13 cellular contexts compared by ENCODE assay signal in genomic region chr10:89478085-89478738, GRCh38. TPM values are rescaled to one million over a fixed set of nuclear protein-coding genes. Genes with fewer than 3 reads are reported as not detected.
DNase-seq lines count a peak whose midpoint lies in the region; ATAC-seq and TF ChIP-seq lines count a peak whose summit lies in the region.
"Had no signal": no experiment of that assay in that cellular context is flagged by ENCODE, and none has a peak within 500 bp of the region (broad histone marks: within the 10 kb centered on the region; RNA-seq: fewer than 3 reads in every experiment).

No MANE protein-coding gene starts in this region.

- no peak overlapping the region for H3K23ac ChIP-seq in neuronal stem cell (ENCODE audit: low read depth, low read length, poor library complexity)

- H3K4me1 ChIP-seq in neuronal stem cell (ENCODE audit: control insufficient read depth in 2 of 2, insufficient read depth in 1 of 2, low read depth in 1 of 2, low read length in 2 of 2) = peaks cover 0 to 3% of the 10 kb centered on the region in 2 donors

- H2AFZ ChIP-seq in neuronal stem cell (ENCODE audit: low read length) = no peak overlapping the region

- no peak overlapping the region for H3K27ac ChIP-seq in neuronal stem cell (replicated peaks; ENCODE audit: low read length)

- no peak overlapping the region for H4K91ac ChIP-seq in neuronal stem cell (ENCODE audit: low read depth, low read length, poor library complexity)

- H3K9ac ChIP-seq in neuronal stem cell (ENCODE audit: low read depth, low read length, poor library complexity) = no peak overlapping the region

- H2BK15ac ChIP-seq in neuronal stem cell (ENCODE audit: low read length) = no peak overlapping the region

- no peak overlapping the region for H3K27ac Mint-ChIP-seq in stimulated activated effector memory CD8-positive, alpha-beta T cell treated with anti-CD3 and anti-CD28 coated beads, Interleukin-12 subunit alpha, Interleukin-12 subunit beta, amount 100 ng/mL, for 72 hours
- H3K27ac Mint-ChIP-seq: T-helper 17 cell had no signal

- no peak for TF ChIP-seq CTCF in NB4 (IDR thresholded peaks at IDR 0.05; ENCODE audit: low read depth, low read length)
- peak; percentile 3 for TF ChIP-seq CTCF in fibroblast of the aortic adventitia (IDR thresholded peaks at IDR 0.05; ENCODE audit: insufficient read depth, low read length)

- H3K27me3 ChIP-seq in neuronal stem cell (ENCODE audit: control insufficient read depth in 3 of 3, insufficient read depth in 3 of 3, low read depth in 1 of 3, low read length in 3 of 3) = peaks cover 0 to 14% (median 0%) of the 10 kb centered on the region in 3 experiments

- no peak overlapping the region for H3K18ac ChIP-seq in neuronal stem cell (ENCODE audit: low read length)

- no peaks in the 10 kb centered on the region for H3K9me3 Mint-ChIP-seq in stimulated activated effector memory CD8-positive, alpha-beta T cell treated with anti-CD3 and anti-CD28 coated beads, Interleukin-12 subunit alpha, Interleukin-12 subunit beta, amount 100 ng/mL, for 72 hours
- H3K9me3 Mint-ChIP-seq: neural crest cell had no signal

- H3K36me3 Mint-ChIP-seq in stimulated activated effector memory CD8-positive, alpha-beta T cell treated with anti-CD3 and anti-CD28 coated beads, Interleukin-12 subunit alpha, Interleukin-12 subunit beta, amount 100 ng/mL, for 72 hours = no peaks in the 10 kb centered on the region

- WGBS in neuronal stem cell (ENCODE audit: extremely low coverage in 2 of 2, insufficient read length in 2 of 2, insufficient replicate concordance in 1 of 2), 2 donors = no CpG with 5 or more reads among the region's 4 CpGs

- H3K4me3 ChIP-seq in NB4 (ENCODE audit: low read depth, low read length) = no peak overlapping the region
- H3K4me3 ChIP-seq in fibroblast of the aortic adventitia (ENCODE audit: low read depth, low read length) = no peak overlapping the region
- no peak overlapping the region for H3K4me3 ChIP-seq in neuronal stem cell (ENCODE audit: low read length in 2 of 2)

- H3K4me2 ChIP-seq in neuronal stem cell (ENCODE audit: insufficient read depth, low read length, poor library complexity, severe bottlenecking) = no peak overlapping the region

- H3K36me3 ChIP-seq in neuronal stem cell (replicated peaks in 1 of 2; ENCODE audit: control insufficient read depth in 2 of 2, insufficient read depth in 2 of 2, low read length in 2 of 2) = no peaks in the 10 kb centered on the region

- no peak overlapping the region for H2BK12ac ChIP-seq in neuronal stem cell (ENCODE audit: low read length)

- H2BK120ac ChIP-seq in neuronal stem cell (ENCODE audit: low read depth, low read length) = no peak overlapping the region

- H4K8ac ChIP-seq in neuronal stem cell (ENCODE audit: low read depth, low read length) = no peak overlapping the region

- H3K14ac ChIP-seq in neuronal stem cell (ENCODE audit: low read length) = no peak overlapping the region

- no peak overlapping the region for H2AK5ac ChIP-seq in neuronal stem cell (ENCODE audit: low read depth, low read length)

- H2BK5ac ChIP-seq in neuronal stem cell (ENCODE audit: low read length) = no peak overlapping the region

- no peaks in the 10 kb centered on the region for H3K79me1 ChIP-seq in neuronal stem cell (ENCODE audit: low read depth, low read length)

- H3K4ac ChIP-seq in neuronal stem cell (ENCODE audit: low read length) = no peak overlapping the region

- ATAC-seq in GM18907 (IDR thresholded peaks at IDR 0.05; ENCODE audit: unreplicated experiment) = peak; percentile 55
- ATAC-seq in stimulated activated effector memory CD8-positive, alpha-beta T cell treated with anti-CD3 and anti-CD28 coated beads, Interleukin-12 subunit alpha, Interleukin-12 subunit beta, amount 100 ng/mL, for 72 hours = no peak
- ATAC-seq: esophagus mucosa, T-helper 17 cell had no signal

- no peaks in the 10 kb centered on the region for H3K4me1 Mint-ChIP-seq in stimulated activated effector memory CD8-positive, alpha-beta T cell treated with anti-CD3 and anti-CD28 coated beads, Interleukin-12 subunit alpha, Interleukin-12 subunit beta, amount 100 ng/mL, for 72 hours
- H3K4me1 Mint-ChIP-seq: T-helper 17 cell had no signal

- DNase-seq in NB4 (ENCODE audit: low read depth) (peak; percentile 8), fibroblast of the aortic adventitia (ENCODE audit: low read depth) (no peak), renal cortical epithelial cell (ENCODE audit: low read depth) (peak; percentile 95), DMS 273 (lab: John Stamatoyannopoulos, UW; ENCODE audit: unreplicated experiment) (no peak), NCI-H345 (lab: John Stamatoyannopoulos, UW) (no peak), neuronal stem cell (ENCODE audit: low spot score) (no peak)
- DNase-seq in stimulated activated effector memory CD8-positive, alpha-beta T cell treated with anti-CD3 and anti-CD28 coated beads, Interleukin-12 subunit alpha, Interleukin-12 subunit beta, amount 100 ng/mL, for 72 hours (ENCODE audit: low spot score in 2 of 2) = no peak
- DNase-seq: activated naive CD4-positive, alpha-beta T cell treated with Interleukin-2 at 50 U/mL for 16 hours; DMS79; T-helper 17 cell had no signal

- no peak overlapping the region for H3K4me3 Mint-ChIP-seq in stimulated activated effector memory CD8-positive, alpha-beta T cell treated with anti-CD3 and anti-CD28 coated beads, Interleukin-12 subunit alpha, Interleukin-12 subunit beta, amount 100 ng/mL, for 72 hours
- H3K4me3 Mint-ChIP-seq: neural crest cell, T-helper 17 cell had no signal

- TF ChIP-seq POLR2A in NB4 (IDR thresholded peaks at IDR 0.05; ENCODE audit: extremely low read depth, insufficient read length) = no peak

- no peaks in the 10 kb centered on the region for H3K9me3 ChIP-seq in neuronal stem cell (replicated peaks in 1 of 2; ENCODE audit: control insufficient read depth in 2 of 2, insufficient read depth in 1 of 2, low read depth in 1 of 2, low read length in 2 of 2)

RNA-seq across cellular contexts. Expression of gene SLC16A12, which starts 57.2 kb away (rescaled TPM):
- total RNA-seq in fibroblast of the aortic adventitia (ENCODE audit: low replicate concordance) = 0.16 and 0.90 TPM in 2 replicates
- total RNA-seq in renal cortical epithelial cell = 27.6 and 110 TPM in 2 replicates
- 0.04 TPM for polyA plus RNA-seq in neuronal stem cell (2013, experiment 1 of 2)
- polyA plus RNA-seq in neuronal stem cell (2013, experiment 2 of 2) = 0.06 TPM
- total RNA-seq: neural crest cell, T-helper 17 cell had no signal

Comparison
In these comparisons a context has a peak if more than half of its experiments do, and no peak if none do; other contexts are left out.
1. DNase-seq: peak in NB4 (single experiment) and renal cortical epithelial cell (single experiment); none in fibroblast of the aortic adventitia (single experiment), DMS 273 (single experiment), stimulated activated effector memory CD8-positive, alpha-beta T cell treated with anti-CD3 and anti-CD28 coated beads, Interleukin-12 subunit alpha, Interleukin-12 subunit beta, amount 100 ng/mL, for 72 hours (0 of 2), NCI-H345 (single experiment) and neuronal stem cell (single experiment).
2. RNA of gene SLC16A12, which starts 57.2 kb away (total RNA-seq): 27.6 to 110 TPM in renal cortical epithelial cell; 0.16 to 0.90 TPM in fibroblast of the aortic adventitia; every median in the first group is over 10 times any median in the second.